11 cellular contexts compared by ENCODE assay signal in genomic region chr1:22089134-22089571, GRCh38. TPM values are rescaled to one million over a fixed set of nuclear protein-coding genes. Genes with fewer than 3 reads are reported as not detected.
A peak's percentile ranks its signal among the peaks of the same experiment; 100 is the strongest.
DNase-seq lines count a peak whose midpoint lies in the region; ATAC-seq, FAIRE-seq and TF ChIP-seq lines count a peak whose summit lies in the region.
"Had no signal": no experiment of that assay in that cellular context is flagged by ENCODE, and none has a peak within 500 bp of the region (broad histone marks: within the 10 kb centered on the region; RNA-seq: fewer than 3 reads in every experiment).

No MANE protein-coding gene starts in this region.

- CTCF ChIA-PET in CD4-positive, alpha-beta T cell (lab: Charles Lee) = interaction anchor here (1.0 to 2.3 kb wide), 3 partner anchors 11 to 65 kb away, joined by 3 to 8 read pairs (median 3); no protein-coding TSS in a partner anchor

- TF ChIP-seq POLR2A in adrenal gland (IDR thresholded peaks at IDR 0.05) = no peak

- peaks cover 0 to 37% of the 10 kb centered on the region in 2 donors for H3K36me3 ChIP-seq in adrenal gland (replicated peaks in 1 of 2)

- peak overlapping the region in 1 of 4 donors; percentile 9 for H3K4me3 ChIP-seq in adrenal gland

- peaks cover 16 to 39% of the 10 kb centered on the region in 2 donors for H3K4me1 ChIP-seq in adrenal gland (replicated peaks in 1 of 2)

- no peak for ATAC-seq in CD4-positive, alpha-beta T cell (ENCODE audit: poor library complexity)
- ATAC-seq in natural killer cell treated with Interleukin-12 subunit alpha and Interleukin-12 subunit beta and Interleukin-15 and Interleukin-18, amount 100 ng/mL, for 72 hours = peak; percentile 59 to 61
- no peak for ATAC-seq in GM21737 (IDR thresholded peaks at IDR 0.05; ENCODE audit: unreplicated experiment)

- H3K36me3 Mint-ChIP-seq in CD4-positive, alpha-beta T cell (ENCODE audit: low read depth) = peaks cover 98% of the 10 kb centered on the region
- peaks cover 50% of the 10 kb centered on the region for H3K36me3 Mint-ChIP-seq in HFFc6 (ENCODE audit: low read depth)
- H3K36me3 Mint-ChIP-seq in natural killer cell treated with Interleukin-12 subunit alpha and Interleukin-12 subunit beta and Interleukin-15 and Interleukin-18, amount 100 ng/mL, for 72 hours = peaks cover 40% of the 10 kb centered on the region

- no peaks in the 10 kb centered on the region for H3K27me3 Mint-ChIP-seq in CD4-positive, alpha-beta T cell
- peaks cover 2% of the 10 kb centered on the region; the same call in 1 of the 2 replicates for H3K27me3 Mint-ChIP-seq in HFFc6 (ENCODE audit: insufficient read depth)
- H3K27me3 Mint-ChIP-seq in natural killer cell treated with Interleukin-12 subunit alpha and Interleukin-12 subunit beta and Interleukin-15 and Interleukin-18, amount 100 ng/mL, for 72 hours = no peaks in the 10 kb centered on the region

- H3K27me3 ChIP-seq in CD4-positive, alpha-beta T cell (ENCODE audit: control insufficient read depth, insufficient read depth, low read length) = no peaks in the 10 kb centered on the region
- H3K27me3 ChIP-seq in adrenal gland = no peaks in the 10 kb centered on the region

- H3K4me1 Mint-ChIP-seq in CD4-positive, alpha-beta T cell (ENCODE audit: low read depth) = peaks cover 96% of the 10 kb centered on the region
- peaks cover 70% of the 10 kb centered on the region for H3K4me1 Mint-ChIP-seq in HFFc6 (ENCODE audit: low read depth)
- H3K4me1 Mint-ChIP-seq in natural killer cell treated with Interleukin-12 subunit alpha and Interleukin-12 subunit beta and Interleukin-15 and Interleukin-18, amount 100 ng/mL, for 72 hours (ENCODE audit: low read depth in 2 of 2) = peaks cover 74 to 89% of the 10 kb centered on the region in 2 donors

- POLR2A ChIA-PET in CD4-positive, alpha-beta T cell (lab: Charles Lee) = interaction anchor here (0.8 to 3.5 kb wide), 9 partner anchors 8 to 363 kb away, joined by 3 to 27 read pairs (median 8); partner anchors contain the start of genes CDC42, USP48, WNT4 and ZBTB40

- no peaks in the 10 kb centered on the region for H3K9me3 Mint-ChIP-seq in CD4-positive, alpha-beta T cell
- no peaks in the 10 kb centered on the region for H3K9me3 Mint-ChIP-seq in HFFc6
- H3K9me3 Mint-ChIP-seq in natural killer cell treated with Interleukin-12 subunit alpha and Interleukin-12 subunit beta and Interleukin-15 and Interleukin-18, amount 100 ng/mL, for 72 hours = no peaks in the 10 kb centered on the region

- peak overlapping the region; percentile 3 for H3K27ac ChIP-seq in CD4-positive, alpha-beta T cell (ENCODE audit: low read depth, low read length)
- peak overlapping the region in 4 of 5 donors; percentile 18 to 65 (median 31) for H3K27ac ChIP-seq in adrenal gland

- no peak for FAIRE-seq in HTR-8/SVneo (lab: Jason Lieb, UNC)
- FAIRE-seq: H54 had no signal

- no peak for DNase-seq in CD4-positive, alpha-beta T cell
- DNase-seq in HFFc6 (no peak), adrenal gland (no peak), HTR-8/SVneo (ENCODE audit: insufficient read length, low spot score) (no peak), posterior cingulate gyrus (no peak), mesenteric fat pad (ENCODE audit: low spot score) (no peak)
- no peak for DNase-seq in natural killer cell treated with Interleukin-12 subunit alpha and Interleukin-12 subunit beta and Interleukin-15 and Interleukin-18, amount 100 ng/mL, for 72 hours (ENCODE audit: low spot score)
- DNase-seq: activated CD4-positive, CD25-positive, alpha-beta regulatory T cell treated with anti-CD3 and anti-CD28 coated beads, Interleukin-2, amount 50 U/mL, for 72 hours; NCI-H1694 had no signal

- WGBS in adrenal gland, 4 donors = 30 to 44% (median 37%) methylated on average over 3 of the region's 3 CpGs

- intact Hi-C loops in CD4-positive, alpha-beta T cell (cut with DNase I, micrococcal nuclease) = loop anchor here in 1 of 2 experiments (5.0 kb wide), 1 partner anchor 62 kb away; no protein-coding TSS in a partner anchor
- intact Hi-C loops in adrenal gland (cut with DNase I) (no loop called here), posterior cingulate gyrus (cut with DNase I) (no loop called here)

- H3K9me3 ChIP-seq in CD4-positive, alpha-beta T cell (ENCODE audit: control insufficient read depth, low read length) = no peaks in the 10 kb centered on the region
- H3K9me3 ChIP-seq in adrenal gland (replicated peaks in 1 of 3) = no peaks in the 10 kb centered on the region

- peak overlapping the region; percentile 74 for H3K4me3 Mint-ChIP-seq in CD4-positive, alpha-beta T cell
- H3K4me3 Mint-ChIP-seq in HFFc6 = 0 out of 2 replicates have a peak overlapping the region, but pooled peaks have one; percentile 25
- peak overlapping the region; percentile 89 for H3K4me3 Mint-ChIP-seq in natural killer cell treated with Interleukin-12 subunit alpha and Interleukin-12 subunit beta and Interleukin-15 and Interleukin-18, amount 100 ng/mL, for 72 hours

- no peak for TF ChIP-seq CTCF in CD4-positive, alpha-beta T cell (IDR thresholded peaks at IDR 0.05)
- TF ChIP-seq CTCF in HFFc6 (IDR thresholded peaks at IDR 0.05) (no peak), adrenal gland (IDR thresholded peaks at IDR 0.05) (no peak)

- peak overlapping the region; percentile 81 for H3K27ac Mint-ChIP-seq in CD4-positive, alpha-beta T cell
- H3K27ac Mint-ChIP-seq in HFFc6 = peak overlapping the region; percentile 66
- H3K27ac Mint-ChIP-seq in natural killer cell treated with Interleukin-12 subunit alpha and Interleukin-12 subunit beta and Interleukin-15 and Interleukin-18, amount 100 ng/mL, for 72 hours = peak overlapping the region; percentile 84 to 97

RNA-seq across cellular contexts. Expression of gene CDC42, which starts 36.6 kb away (rescaled TPM):
- total RNA-seq in CD4-positive, alpha-beta T cell = 100 to 1,000 TPM; 375 to 379 TPM
- 100 to 1,000 TPM; 273 to 298 (median 280) TPM for total RNA-seq in HFFc6 (2021; fragmentation: NEBNext Ultra II Directional; extraction: Animal tissue kit (Norgen Biotek cat#: 25700))
- total RNA-seq in adrenal gland (100 to 1,000 TPM; 150 to 240 (median 215) TPM), mesenteric fat pad (270 TPM)
- polyA plus RNA-seq in adrenal gland = 100 to 1,000 TPM in 1 of 3 donors, 10 to 100 TPM in 2; 69.6 to 279 (median 79.1) TPM
- total RNA-seq in natural killer cell treated with Interleukin-12 subunit alpha and Interleukin-12 subunit beta and Interleukin-15 and Interleukin-18, amount 100 ng/mL, for 72 hours = 100 to 1,000 TPM; 191 to 394 TPM

RNA-seq across cellular contexts. Expression of gene WNT4, which starts 53.7 kb away (rescaled TPM):
- total RNA-seq in CD4-positive, alpha-beta T cell = not detected
- total RNA-seq in HFFc6 (2021; fragmentation: NEBNext Ultra II Directional; extraction: Animal tissue kit (Norgen Biotek cat#: 25700)) = not detected
- total RNA-seq in adrenal gland (10 to 100 TPM in 1 of 8 donors, 1 to 10 TPM in 7; 2.3 to 39.6 (median 5.9) TPM), mesenteric fat pad (0.10 TPM)
- polyA plus RNA-seq in adrenal gland = 10 to 100 TPM in 1 of 3 donors, 1 to 10 TPM in 2; 5.7 to 13.6 (median 8.1) TPM
- not detected for total RNA-seq in natural killer cell treated with Interleukin-12 subunit alpha and Interleukin-12 subunit beta and Interleukin-15 and Interleukin-18, amount 100 ng/mL, for 72 hours

Comparison
In these comparisons a context has a peak if more than half of its experiments do, and no peak if none do; other contexts are left out.
1. ATAC-seq: peak in natural killer cell treated with Interleukin-12 subunit alpha and Interleukin-12 subunit beta and Interleukin-15 and Interleukin-18, amount 100 ng/mL, for 72 hours (2 of 2); none in CD4-positive, alpha-beta T cell (single experiment) and GM21737 (single experiment).
2. H3K4me3 Mint-ChIP-seq: peak in every context shown above with its lines; median percentile 89 in natural killer cell treated with Interleukin-12 subunit alpha and Interleukin-12 subunit beta and Interleukin-15 and Interleukin-18, amount 100 ng/mL, for 72 hours; 74 in CD4-positive, alpha-beta T cell; 25 in HFFc6.
3. Peak in every context shown above with its lines, with median percentiles within 50 percentile points of each other: H3K27ac Mint-ChIP-seq.